1 cellular context compared by ENCODE assay signal in the genomic region with DNA sequence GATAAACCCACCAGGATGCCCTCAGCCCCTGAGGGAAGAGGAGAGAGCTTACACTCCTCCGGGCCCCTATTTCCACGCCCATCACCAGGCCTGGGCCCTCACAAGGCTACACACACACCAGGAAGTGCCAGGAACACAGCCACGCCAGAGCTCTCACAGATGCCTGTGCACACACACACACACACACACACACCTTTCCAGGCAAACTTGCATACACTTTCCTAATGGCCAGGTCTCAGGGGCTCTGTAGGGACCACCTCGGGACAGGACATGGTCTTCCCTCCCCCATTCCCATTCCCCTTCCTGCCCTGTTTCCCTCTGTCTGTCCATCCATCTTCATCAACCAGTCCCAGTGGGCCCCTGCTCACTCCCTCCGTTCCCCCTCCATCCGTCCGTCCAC.
TF ChIP-seq lines count a peak whose summit lies in the region.

No MANE protein-coding gene starts in this region.

TF ChIP-seq in SK-N-SH treated with all-trans-retinoic acid at 6 μM for 48 hours, 23 proteins besides CTCF, POLR2A, EP300 and RAD21 (continued from another document):
- TF ChIP-seq CREB5 (CRISPR knock-in tag; IDR thresholded peaks at IDR 0.05; ENCODE audit: low read depth) (no peak), ARNTL (CRISPR knock-in tag; IDR thresholded peaks at IDR 0.05; ENCODE audit: borderline replicate concordance, low read depth) (no peak)
TF ChIP-seq in SK-N-SH treated with all-trans-retinoic acid at 6 μM for 48 hours: peak in this region for 0.
